Comparison of ENCODE assay signal across 34 cellular contexts in the genomic region with DNA sequence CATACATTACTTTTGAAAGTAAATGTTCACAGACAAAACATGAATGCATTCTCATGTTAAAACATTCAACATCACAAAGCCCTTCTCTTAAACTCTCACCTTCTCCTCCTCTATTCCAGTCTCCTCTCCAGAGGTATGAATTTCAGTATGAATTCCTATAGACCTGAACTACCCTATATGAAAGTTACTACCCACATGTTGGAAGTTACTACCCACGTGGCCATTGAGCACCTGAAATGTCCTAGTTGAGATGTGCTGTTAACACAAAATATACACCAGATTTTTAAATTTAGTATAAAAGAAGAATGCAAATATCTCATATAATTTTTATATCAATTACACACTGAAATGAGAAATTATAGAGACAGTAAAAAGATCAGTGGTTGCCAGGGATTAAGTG.
"Had no signal": no experiment of that assay in that cellular context is flagged by ENCODE, and none has a peak within 500 bp of the region (broad histone marks: within the 10 kb centered on the region; RNA-seq: fewer than 3 reads in every experiment).

No MANE protein-coding gene starts in this region.

- H3K4me3 ChIP-seq: MG63 had no signal

- DNase-seq: Karpas-422, Kasumi-1, MG63, MM.1S, MV-4-11, NCI-H1048, NCI-H1092, NCI-H1092 treated with DMSO at 0.1 percent for 48 hours, NCI-H1105, NCI-H1105 treated with DMSO at 0.1 percent for 48 hours, NCI-H1417, NCI-H1417 treated with DMSO at 0.1 percent for 48 hours, NCI-H1436, NCI-H1436 treated with DMSO at 0.1 percent for 48 hours, NCI-H146, NCI-H1694, NCI-H1694 treated with DMSO at 0.1 percent for 48 hours, NCI-H187, NCI-H187 treated with DMSO at 0.1 percent for 48 hours, NCI-H1930, NCI-H2029, NCI-H2029 treated with DMSO at 0.1 percent for 48 hours, NCI-H2081, NCI-H2081 treated with DMSO at 0.1 percent for 48 hours, NCI-H2107, NCI-H2171, NCI-H2171 treated with DMSO at 0.1 percent for 48 hours, NCI-H2227 treated with DMSO at 0.1 percent for 48 hours, NCI-H226, NCI-H345, NCI-H446, NCI-H446 treated with DMSO at 0.1 percent for 48 hours, NCI-H510A, NCI-H510A treated with DMSO at 0.1 percent for 48 hours had no signal

- H3K27me3 ChIP-seq: MG63 had no signal

- H3K36me3 ChIP-seq: MG63 had no signal

- H3K9me3 ChIP-seq: MG63 had no signal
